ENCODE assay signal across 8 cellular contexts in the genomic region with DNA sequence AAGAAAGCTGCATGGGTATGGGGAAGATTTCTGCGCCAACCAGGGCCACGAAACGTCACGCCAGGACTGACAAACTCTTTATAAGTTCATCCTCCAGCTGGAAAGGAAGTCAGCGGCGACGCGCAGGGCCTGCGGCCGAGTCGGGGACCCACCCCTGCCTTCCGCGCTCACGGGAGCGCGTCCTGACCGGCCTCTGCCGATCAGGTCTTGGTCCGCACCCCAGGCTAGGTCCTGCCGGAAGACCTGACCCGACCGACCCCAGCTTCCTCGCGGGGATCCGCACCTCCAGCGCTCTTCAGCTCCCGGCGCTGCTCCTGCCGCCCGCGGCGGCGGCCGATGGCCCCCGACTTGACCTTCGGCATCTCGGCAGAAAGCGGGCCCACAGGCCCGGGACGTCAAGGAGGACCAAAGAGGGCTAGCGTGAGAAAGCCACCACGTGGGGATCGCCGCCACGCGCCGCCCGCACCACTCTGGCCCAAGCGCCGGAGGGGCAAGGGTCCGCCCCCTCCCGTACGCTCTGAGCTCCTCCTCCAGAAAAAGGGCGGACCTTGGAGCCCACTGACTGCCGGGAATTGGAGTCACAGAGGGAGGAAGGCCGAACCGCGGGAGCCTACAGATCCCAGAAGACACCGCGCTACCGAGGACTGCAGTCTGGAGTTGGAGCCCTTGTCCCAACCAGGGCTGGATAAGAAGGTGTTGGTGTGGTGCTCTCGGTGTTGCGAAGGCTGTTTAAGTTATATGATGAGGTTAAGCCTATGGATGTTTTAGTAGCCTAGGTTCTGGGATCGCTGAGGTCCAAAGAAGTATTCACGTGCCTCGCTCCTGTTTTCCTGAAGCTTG. TPM values are rescaled to one million over a fixed set of nuclear protein-coding genes. Genes with fewer than 3 reads are reported as not detected.
A peak's percentile ranks its signal among the peaks of the same experiment; 100 is the strongest.
DNase-seq lines count a peak whose midpoint lies in the region; ATAC-seq and TF ChIP-seq lines count a peak whose summit lies in the region.

DIMT1 (minus strand) TSS at position 495 of the 840 bp plus-strand sequence; CDS start at position 362, 133 bp downstream.

- H3K4me3 ChIP-seq in PC-3 (ENCODE audit: low read length) (peak within 1 kb of the TSS; percentile 73), mucosa of descending colon (peak within 1 kb of the TSS; percentile 74)

- H3K9me2 ChIP-seq in PC-3 (replicated peaks; ENCODE audit: low read length): no peaks in the 10 kb centered on the region

- no peaks in the 10 kb centered on the region for H3F3A ChIP-seq in PC-3 (ENCODE audit: low read length, unreplicated experiment)

- POLR2A ChIA-PET in PC-3 (lab: Charles Lee; ENCODE audit: unreplicated experiment): interaction anchor here (0.6 to 1.9 kb wide), 5 partner anchors 9 to 142 kb away, joined by 3 to 24 read pairs (median 9); partner anchors contain the start of gene IPO11

- peaks cover 9% of the 10 kb centered on the region; the same call in 1 of the 2 replicates for H4K20me1 ChIP-seq in PC-3 (ENCODE audit: low read length)

- peaks cover 17% of the 10 kb centered on the region; the same call in 1 of the 2 replicates for H3K4me1 ChIP-seq in PC-3 (ENCODE audit: insufficient read depth, low read length)
- peaks cover 8% of the 10 kb centered on the region for H3K4me1 ChIP-seq in mucosa of descending colon (ENCODE audit: low read depth)

- peak within 1 kb of the TSS; percentile 84 for H3K27ac ChIP-seq in PC-3 (ENCODE audit: low read length)
- peak within 1 kb of the TSS; percentile 91 for H3K27ac ChIP-seq in epithelial cell of prostate

- no peaks in the 10 kb centered on the region for H3K27me3 ChIP-seq in PC-3 (ENCODE audit: low read length)

- TF ChIP-seq EP300 in Ishikawa (IDR thresholded peaks at IDR 0.05; ENCODE audit: borderline replicate concordance): no peak

- TF ChIP-seq CTCF in PC-3 (conservative IDR thresholded peaks at IDR 0.05; ENCODE audit: low read depth, low read length) (no peak), mucosa of descending colon (IDR thresholded peaks at IDR 0.05) (peak; percentile 15)

- TF ChIP-seq RAD21 in Ishikawa (IDR thresholded peaks at IDR 0.05; ENCODE audit: low read depth): no peak

- CTCF ChIA-PET in PC-3 (lab: Charles Lee): no interaction called here

- peak within 1 kb of the TSS; percentile 96 for H2AFZ ChIP-seq in PC-3 (ENCODE audit: low read length)

- peaks cover 13% of the 10 kb centered on the region for H3K36me3 ChIP-seq in PC-3 (ENCODE audit: low read depth, low read length)
- H3K36me3 ChIP-seq in mucosa of descending colon (ENCODE audit: low read depth): no peaks in the 10 kb centered on the region

- intact Hi-C loops in PC-3 (cut with micrococcal nuclease) (loop anchor here (1.0 kb wide), 1 partner anchor 9 kb away; the partner anchor contains the start of gene IPO11), mucosa of descending colon (cut with DNase I, micrococcal nuclease) (no loop called here)

- ATAC-seq in GM21576 (IDR thresholded peaks at IDR 0.05; ENCODE audit: unreplicated experiment): peak; percentile 97
- peak; percentile 99 for ATAC-seq in PC-3
- ATAC-seq in mucosa of descending colon: peak; percentile 99

- no TSS peak for BruUV-seq in PC-3 (replicated peaks; lab: Mats Ljungman, UMichigan)

- H3K9me3 ChIP-seq in PC-3 (ENCODE audit: low read length) (no peaks in the 10 kb centered on the region), mucosa of descending colon (no peaks in the 10 kb centered on the region)

- peak within 1 kb of the TSS; percentile 83 for H3K4me2 ChIP-seq in PC-3 (ENCODE audit: low read length)

- H3K79me2 ChIP-seq in PC-3 (ENCODE audit: low read length): peaks cover 32% of the 10 kb centered on the region

- DNase-seq in DMS114 treated with DMSO at 0.1 percent for 48 hours (lab: John Stamatoyannopoulos, UW; ENCODE audit: unreplicated experiment) (peak; percentile 94), PC-3 (peak; percentile 96), activated T-cell treated with anti-CD3 and anti-CD28 coated beads for 48 hours (ENCODE audit: low read depth) (peak; percentile 92), epithelial cell of prostate (ENCODE audit: low read depth, low spot score) (peak; percentile 90), mucosa of descending colon (peak; percentile 95 to 96 (median 96))
- DNase-seq in stimulated activated CD8-positive, alpha-beta memory T cell treated with anti-CD3 and anti-CD28 coated beads, Interleukin-4, amount 100 ng/mL, for 24 hours (ENCODE audit: low read depth): peak; percentile 86

- H3K9ac ChIP-seq in PC-3 (ENCODE audit: low read length): peak within 1 kb of the TSS; percentile 96

TF ChIP-seq in Ishikawa, 13 proteins besides CTCF, POLR2A, EP300 and RAD21:
- TF ChIP-seq CREB1 (IDR thresholded peaks at IDR 0.05; ENCODE audit: low read depth) (peak; percentile 22; the same call in 1 of the 2 replicates), YY1 (IDR thresholded peaks at IDR 0.05; ENCODE audit: low read depth) (peak; percentile 56; the same call in 1 of the 2 replicates), EGR1 (IDR thresholded peaks at IDR 0.05) (peak; percentile 56; the same call in 1 of the 2 replicates), TAF1 (IDR thresholded peaks at IDR 0.05; ENCODE audit: low read depth) (peak; percentile 81), FOXM1 (IDR thresholded peaks at IDR 0.05; ENCODE audit: borderline replicate concordance, low read depth) (no peak), CEBPB (IDR thresholded peaks at IDR 0.05) (no peak), TCF12 (IDR thresholded peaks at IDR 0.05; ENCODE audit: low read depth) (peak; percentile 42), USF1 (IDR thresholded peaks at IDR 0.05) (peak; percentile 77), ZBTB7A (IDR thresholded peaks at IDR 0.05; ENCODE audit: low read depth) (no peak), TEAD4 (IDR thresholded peaks at IDR 0.05) (no peak), NFIC (IDR thresholded peaks at IDR 0.05) (no peak)
- TF ChIP-seq, protein P1, sequence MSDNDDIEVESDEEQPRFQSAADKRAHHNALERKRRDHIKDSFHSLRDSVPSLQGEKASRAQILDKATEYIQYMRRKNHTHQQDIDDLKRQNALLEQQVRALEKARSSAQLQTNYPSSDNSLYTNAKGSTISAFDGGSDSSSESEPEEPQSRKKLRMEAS (IDR thresholded peaks at IDR 0.05): peak; percentile 99
- TF ChIP-seq, protein P2, sequence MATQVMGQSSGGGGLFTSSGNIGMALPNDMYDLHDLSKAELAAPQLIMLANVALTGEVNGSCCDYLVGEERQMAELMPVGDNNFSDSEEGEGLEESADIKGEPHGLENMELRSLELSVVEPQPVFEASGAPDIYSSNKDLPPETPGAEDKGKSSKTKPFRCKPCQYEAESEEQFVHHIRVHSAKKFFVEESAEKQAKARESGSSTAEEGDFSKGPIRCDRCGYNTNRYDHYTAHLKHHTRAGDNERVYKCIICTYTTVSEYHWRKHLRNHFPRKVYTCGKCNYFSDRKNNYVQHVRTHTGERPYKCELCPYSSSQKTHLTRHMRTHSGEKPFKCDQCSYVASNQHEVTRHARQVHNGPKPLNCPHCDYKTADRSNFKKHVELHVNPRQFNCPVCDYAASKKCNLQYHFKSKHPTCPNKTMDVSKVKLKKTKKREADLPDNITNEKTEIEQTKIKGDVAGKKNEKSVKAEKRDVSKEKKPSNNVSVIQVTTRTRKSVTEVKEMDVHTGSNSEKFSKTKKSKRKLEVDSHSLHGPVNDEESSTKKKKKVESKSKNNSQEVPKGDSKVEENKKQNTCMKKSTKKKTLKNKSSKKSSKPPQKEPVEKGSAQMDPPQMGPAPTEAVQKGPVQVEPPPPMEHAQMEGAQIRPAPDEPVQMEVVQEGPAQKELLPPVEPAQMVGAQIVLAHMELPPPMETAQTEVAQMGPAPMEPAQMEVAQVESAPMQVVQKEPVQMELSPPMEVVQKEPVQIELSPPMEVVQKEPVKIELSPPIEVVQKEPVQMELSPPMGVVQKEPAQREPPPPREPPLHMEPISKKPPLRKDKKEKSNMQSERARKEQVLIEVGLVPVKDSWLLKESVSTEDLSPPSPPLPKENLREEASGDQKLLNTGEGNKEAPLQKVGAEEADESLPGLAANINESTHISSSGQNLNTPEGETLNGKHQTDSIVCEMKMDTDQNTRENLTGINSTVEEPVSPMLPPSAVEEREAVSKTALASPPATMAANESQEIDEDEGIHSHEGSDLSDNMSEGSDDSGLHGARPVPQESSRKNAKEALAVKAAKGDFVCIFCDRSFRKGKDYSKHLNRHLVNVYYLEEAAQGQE (IDR thresholded peaks at IDR 0.05; ENCODE audit: low read depth): no peak

RNA-seq across cellular contexts. Expression of gene DIMT1, which starts in this region (rescaled TPM):
- total RNA-seq in PC-3 (2014; rRNA removed) (47.1 and 59.8 TPM in 2 replicates), mucosa of descending colon (10 to 100 TPM in 2 of 3 donors, 1 to 10 TPM in 1; 8.8 to 19.7 (median 14.6) TPM)

Comparison
In these comparisons a context has a peak if more than half of its experiments do, and no peak if none do; other contexts are left out.
1. Peak in every context shown above with its lines: DNase-seq, ATAC-seq, H3K4me3 ChIP-seq and H3K27ac ChIP-seq.